In the genomic region with DNA sequence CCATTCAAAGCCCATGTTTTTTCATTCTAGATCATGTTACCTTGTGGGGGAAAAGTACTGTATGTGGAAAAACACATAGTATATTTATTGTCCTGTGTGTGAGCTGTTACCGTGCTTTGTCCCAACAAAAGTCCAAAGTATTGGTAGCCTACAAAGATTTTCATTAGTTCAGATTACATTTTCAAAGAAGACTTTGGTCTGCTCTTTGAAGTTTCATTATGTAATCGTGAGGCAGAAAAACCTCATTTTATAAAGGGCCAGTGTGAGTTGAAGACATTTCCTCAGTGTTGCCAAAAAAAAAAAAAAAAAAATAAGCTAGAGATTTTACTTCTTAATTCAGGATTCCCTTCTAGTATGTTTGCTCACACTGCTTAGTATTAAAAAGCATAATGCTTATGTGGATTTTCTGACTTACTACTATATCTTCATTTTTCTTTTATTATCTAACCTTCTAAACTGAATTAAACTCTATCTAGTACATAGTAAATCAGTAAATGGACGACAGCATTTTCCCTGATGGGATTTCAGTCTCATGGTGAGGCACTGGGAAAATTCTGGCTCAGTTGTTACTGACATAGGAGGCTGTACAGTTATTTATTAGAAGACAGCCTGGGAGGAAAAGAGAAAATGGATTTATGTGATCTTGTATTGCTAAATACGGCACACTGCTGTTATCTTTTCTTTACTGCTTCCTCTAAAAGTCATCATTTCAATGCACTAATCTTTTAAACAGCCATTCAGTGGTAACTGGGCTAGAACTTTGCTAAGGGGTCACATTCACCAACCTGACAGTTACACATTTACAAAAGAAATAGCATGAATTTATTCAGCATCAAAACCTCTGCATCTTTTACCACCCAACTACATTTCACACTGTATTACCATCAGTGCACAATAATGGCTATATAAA, we compare ENCODE assay signal across 1 cellular context.
A peak's percentile ranks its signal among the peaks of the same experiment; 100 is the strongest.
TF ChIP-seq lines count a peak whose summit lies in the region.

No MANE protein-coding gene starts in this region.

TF ChIP-seq in HepG2, 621 proteins besides CTCF, POLR2A, EP300 and RAD21 (continued from another document and continues in another):
- TF ChIP-seq ZSCAN5A (CRISPR knock-in tag; IDR thresholded peaks at IDR 0.05; ENCODE audit: borderline replicate concordance) (no peak), SMYD3 (CRISPR knock-in tag; IDR thresholded peaks at IDR 0.05) (no peak), NFYC (CRISPR knock-in tag; IDR thresholded peaks at IDR 0.05) (no peak), RFXAP (CRISPR knock-in tag; IDR thresholded peaks at IDR 0.05; ENCODE audit: borderline replicate concordance) (no peak), TP53 (CRISPR knock-in tag; conservative IDR thresholded peaks at IDR 0.05) (no peak), ZNF17 (CRISPR knock-in tag; IDR thresholded peaks at IDR 0.05) (no peak), ZNF235 (CRISPR knock-in tag; IDR thresholded peaks at IDR 0.05; ENCODE audit: borderline replicate concordance) (no peak), ZKSCAN5 (CRISPR knock-in tag; IDR thresholded peaks at IDR 0.05) (no peak), ZNF639 (CRISPR knock-in tag; conservative IDR thresholded peaks at IDR 0.05) (no peak), NFIC (IDR thresholded peaks at IDR 0.05; ENCODE audit: low read length) (peak; percentile 90), ELF3 (CRISPR knock-in tag; IDR thresholded peaks at IDR 0.05) (peak; percentile 69; the same call in 1 of the 2 replicates), NR2F1 (CRISPR knock-in tag; IDR thresholded peaks at IDR 0.05) (peak in 1 of 2 experiments; percentile 11; a peak in 1 of 4 replicates), ZNF652 (CRISPR knock-in tag; IDR thresholded peaks at IDR 0.05; ENCODE audit: borderline replicate concordance, low read depth) (peak; percentile 13; the same call in 1 of the 2 replicates), NCOR1 (IDR thresholded peaks at IDR 0.05; ENCODE audit: borderline replicate concordance, low read length) (peak; percentile 99), NR2F6 (IDR thresholded peaks at IDR 0.05) (peak; percentile 35; the same call in 1 of the 2 replicates), NR2F6 (CRISPR knock-in tag; IDR thresholded peaks at IDR 0.05) (no peak), ZNF260 (CRISPR knock-in tag; IDR thresholded peaks at IDR 0.05; ENCODE audit: borderline replicate concordance, low read depth) (no peak), BCL6 (CRISPR knock-in tag; IDR thresholded peaks at IDR 0.05) (peak; percentile 68), ARNT2 (CRISPR knock-in tag; IDR thresholded peaks at IDR 0.05; ENCODE audit: low read depth) (no peak), ZHX2 (IDR thresholded peaks at IDR 0.05; ENCODE audit: low read depth) (no peak), ZHX2 (CRISPR knock-in tag; IDR thresholded peaks at IDR 0.05; ENCODE audit: borderline replicate concordance) (no peak), PHF20 (CRISPR knock-in tag; IDR thresholded peaks at IDR 0.05) (no peak), ESRRA (CRISPR knock-in tag; IDR thresholded peaks at IDR 0.05; ENCODE audit: low read depth) (peak; percentile 23; the same call in 1 of the 2 replicates), GZF1 (CRISPR knock-in tag; IDR thresholded peaks at IDR 0.05) (no peak), ZNF296 (CRISPR knock-in tag; conservative IDR thresholded peaks at IDR 0.05) (no peak), SOX13 (IDR thresholded peaks at IDR 0.05) (no peak; the same call in 1 of the 2 replicates), SOX13 (CRISPR knock-in tag; conservative IDR thresholded peaks at IDR 0.05 in 1 of 2, IDR thresholded peaks at IDR 0.05 in 1 of 2) (peak in 1 of 2 experiments; percentile 89; a peak in 2 of 4 replicates), MEIS2 (CRISPR knock-in tag; IDR thresholded peaks at IDR 0.05) (no peak), SNAPC5 (CRISPR knock-in tag; IDR thresholded peaks at IDR 0.05; ENCODE audit: borderline replicate concordance) (no peak), NCOA2 (CRISPR knock-in tag; IDR thresholded peaks at IDR 0.05) (peak; percentile 88), SRSF1 (optimal IDR thresholded peaks at IDR 0.05; ENCODE audit: low read depth, low read length) (no peak), HMG20B (CRISPR knock-in tag; conservative IDR thresholded peaks at IDR 0.05) (0 out of 2 replicates have a peak, but pooled peaks have one; percentile 36), SATB2 (CRISPR knock-in tag; IDR thresholded peaks at IDR 0.05) (no peak)
- TF ChIP-seq, protein P1, sequence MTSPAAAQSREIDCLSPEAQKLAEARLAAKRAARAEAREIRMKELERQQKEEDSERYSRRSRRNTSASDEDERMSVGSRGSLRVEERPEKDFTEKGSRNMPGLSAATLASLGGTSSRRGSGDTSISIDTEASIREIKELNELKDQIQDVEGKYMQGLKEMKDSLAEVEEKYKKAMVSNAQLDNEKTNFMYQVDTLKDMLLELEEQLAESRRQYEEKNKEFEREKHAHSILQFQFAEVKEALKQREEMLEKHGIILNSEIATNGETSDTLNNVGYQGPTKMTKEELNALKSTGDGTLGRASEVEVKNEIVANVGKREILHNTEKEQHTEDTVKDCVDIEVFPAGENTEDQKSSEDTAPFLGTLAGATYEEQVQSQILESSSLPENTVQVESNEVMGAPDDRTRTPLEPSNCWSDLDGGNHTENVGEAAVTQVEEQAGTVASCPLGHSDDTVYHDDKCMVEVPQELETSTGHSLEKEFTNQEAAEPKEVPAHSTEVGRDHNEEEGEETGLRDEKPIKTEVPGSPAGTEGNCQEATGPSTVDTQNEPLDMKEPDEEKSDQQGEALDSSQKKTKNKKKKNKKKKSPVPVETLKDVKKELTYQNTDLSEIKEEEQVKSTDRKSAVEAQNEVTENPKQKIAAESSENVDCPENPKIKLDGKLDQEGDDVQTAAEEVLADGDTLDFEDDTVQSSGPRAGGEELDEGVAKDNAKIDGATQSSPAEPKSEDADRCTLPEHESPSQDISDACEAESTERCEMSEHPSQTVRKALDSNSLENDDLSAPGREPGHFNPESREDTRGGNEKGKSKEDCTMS (CRISPR knock-in tag; conservative IDR thresholded peaks at IDR 0.05), result no peak
- TF ChIP-seq, protein P2, sequence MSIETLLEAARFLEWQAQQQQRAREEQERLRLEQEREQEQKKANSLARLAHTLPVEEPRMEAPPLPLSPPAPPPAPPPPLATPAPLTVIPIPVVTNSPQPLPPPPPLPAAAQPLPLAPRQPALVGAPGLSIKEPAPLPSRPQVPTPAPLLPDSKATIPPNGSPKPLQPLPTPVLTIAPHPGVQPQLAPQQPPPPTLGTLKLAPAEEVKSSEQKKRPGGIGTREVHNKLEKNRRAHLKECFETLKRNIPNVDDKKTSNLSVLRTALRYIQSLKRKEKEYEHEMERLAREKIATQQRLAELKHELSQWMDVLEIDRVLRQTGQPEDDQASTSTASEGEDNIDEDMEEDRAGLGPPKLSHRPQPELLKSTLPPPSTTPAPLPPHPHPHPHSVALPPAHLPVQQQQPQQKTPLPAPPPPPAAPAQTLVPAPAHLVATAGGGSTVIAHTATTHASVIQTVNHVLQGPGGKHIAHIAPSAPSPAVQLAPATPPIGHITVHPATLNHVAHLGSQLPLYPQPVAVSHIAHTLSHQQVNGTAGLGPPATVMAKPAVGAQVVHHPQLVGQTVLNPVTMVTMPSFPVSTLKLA (IDR thresholded peaks at IDR 0.05), result no peak
- TF ChIP-seq, protein P3, sequence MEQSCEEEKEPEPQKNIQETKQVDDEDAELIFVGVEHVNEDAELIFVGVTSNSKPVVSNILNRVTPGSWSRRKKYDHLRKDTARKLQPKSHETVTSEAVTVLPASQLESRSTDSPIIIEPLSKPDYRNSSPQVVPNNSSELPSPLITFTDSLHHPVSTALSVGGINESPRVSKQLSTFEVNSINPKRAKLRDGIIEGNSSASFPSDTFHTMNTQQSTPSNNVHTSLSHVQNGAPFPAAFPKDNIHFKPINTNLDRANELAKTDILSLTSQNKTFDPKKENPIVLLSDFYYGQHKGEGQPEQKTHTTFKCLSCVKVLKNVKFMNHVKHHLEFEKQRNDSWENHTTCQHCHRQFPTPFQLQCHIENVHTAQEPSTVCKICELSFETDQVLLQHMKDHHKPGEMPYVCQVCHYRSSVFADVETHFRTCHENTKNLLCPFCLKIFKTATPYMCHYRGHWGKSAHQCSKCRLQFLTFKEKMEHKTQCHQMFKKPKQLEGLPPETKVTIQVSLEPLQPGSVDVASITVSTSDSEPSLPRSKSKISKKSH (CRISPR knock-in tag; IDR thresholded peaks at IDR 0.05; ENCODE audit: borderline replicate concordance), result no peak
- TF ChIP-seq, protein P4, sequence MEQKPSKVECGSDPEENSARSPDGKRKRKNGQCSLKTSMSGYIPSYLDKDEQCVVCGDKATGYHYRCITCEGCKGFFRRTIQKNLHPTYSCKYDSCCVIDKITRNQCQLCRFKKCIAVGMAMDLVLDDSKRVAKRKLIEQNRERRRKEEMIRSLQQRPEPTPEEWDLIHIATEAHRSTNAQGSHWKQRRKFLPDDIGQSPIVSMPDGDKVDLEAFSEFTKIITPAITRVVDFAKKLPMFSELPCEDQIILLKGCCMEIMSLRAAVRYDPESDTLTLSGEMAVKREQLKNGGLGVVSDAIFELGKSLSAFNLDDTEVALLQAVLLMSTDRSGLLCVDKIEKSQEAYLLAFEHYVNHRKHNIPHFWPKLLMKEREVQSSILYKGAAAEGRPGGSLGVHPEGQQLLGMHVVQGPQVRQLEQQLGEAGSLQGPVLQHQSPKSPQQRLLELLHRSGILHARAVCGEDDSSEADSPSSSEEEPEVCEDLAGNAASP (CRISPR knock-in tag; IDR thresholded peaks at IDR 0.05; ENCODE audit: borderline replicate concordance), result peak; percentile 60; the same call in 1 of the 2 replicates
- TF ChIP-seq, protein P5, sequence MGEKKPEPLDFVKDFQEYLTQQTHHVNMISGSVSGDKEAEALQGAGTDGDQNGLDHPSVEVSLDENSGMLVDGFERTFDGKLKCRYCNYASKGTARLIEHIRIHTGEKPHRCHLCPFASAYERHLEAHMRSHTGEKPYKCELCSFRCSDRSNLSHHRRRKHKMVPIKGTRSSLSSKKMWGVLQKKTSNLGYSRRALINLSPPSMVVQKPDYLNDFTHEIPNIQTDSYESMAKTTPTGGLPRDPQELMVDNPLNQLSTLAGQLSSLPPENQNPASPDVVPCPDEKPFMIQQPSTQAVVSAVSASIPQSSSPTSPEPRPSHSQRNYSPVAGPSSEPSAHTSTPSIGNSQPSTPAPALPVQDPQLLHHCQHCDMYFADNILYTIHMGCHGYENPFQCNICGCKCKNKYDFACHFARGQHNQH (CRISPR knock-in tag; IDR thresholded peaks at IDR 0.05), result peak; percentile 42; the same call in 1 of the 2 replicates
